ENCODE assay signal across 8 cellular contexts in genomic region chr10:30587522-30588031, GRCh38.
DNase-seq lines count a peak whose midpoint lies in the region; ATAC-seq lines count a peak whose summit lies in the region.

No MANE protein-coding gene starts in this region.

- DNase-seq in MV-4-11 (lab: John Stamatoyannopoulos, UW) = peak; percentile 85
- DNase-seq in inferior parietal cortex (ENCODE audit: extremely low spot score) = peak; percentile 9
- DNase-seq in NCI-H1105 (lab: John Stamatoyannopoulos, UW) = no peak
- no peak for DNase-seq in stimulated activated CD4-positive, alpha-beta T cell treated with anti-CD3 and anti-CD28 coated beads, Interleukin-4, amount 100 ng/mL, for 4 hours
- DNase-seq in activated gamma-delta T cell (lab: John Stamatoyannopoulos, UW) = no peak
- DNase-seq in stimulated activated CD4-positive, alpha-beta T cell treated with anti-CD3 and anti-CD28 coated beads, Interleukin-1b, Interleukin-23, amount 100 ng/mL, for 48 hours = no peak

- ATAC-seq in GM18508 (IDR thresholded peaks at IDR 0.05; ENCODE audit: insufficient read depth, unreplicated experiment) = peak; percentile 75
- ATAC-seq in HG02571 (IDR thresholded peaks at IDR 0.05; ENCODE audit: unreplicated experiment) = peak; percentile 83

Comparison
In these comparisons a context has a peak if more than half of its experiments do, and no peak if none do; other contexts are left out.
1. DNase-seq: peak in MV-4-11 (single experiment) and inferior parietal cortex (single experiment); none in NCI-H1105 (single experiment), stimulated activated CD4-positive, alpha-beta T cell treated with anti-CD3 and anti-CD28 coated beads, Interleukin-4, amount 100 ng/mL, for 4 hours (0 of 2), activated gamma-delta T cell (single experiment) and stimulated activated CD4-positive, alpha-beta T cell treated with anti-CD3 and anti-CD28 coated beads, Interleukin-1b, Interleukin-23, amount 100 ng/mL, for 48 hours (single experiment).